Comparison of ENCODE assay signal across 8 cellular contexts in genomic region chr10:119686465-119687191, GRCh38. TPM values are rescaled to one million over a fixed set of nuclear protein-coding genes. Genes with fewer than 3 reads are reported as not detected.
DNase-seq lines count a peak whose midpoint lies in the region; ATAC-seq and TF ChIP-seq lines count a peak whose summit lies in the region.

No MANE protein-coding gene starts in this region.

- H3K27ac ChIP-seq in WERI-Rb-1: peak overlapping the region; percentile 58
- peak overlapping the region; percentile 81 to 82 for H3K27ac ChIP-seq in breast epithelium

- H3K9me3 ChIP-seq in WERI-Rb-1 (ENCODE audit: severe bottlenecking) (no peaks in the 10 kb centered on the region), breast epithelium (no peaks in the 10 kb centered on the region), iPS-18c (ENCODE audit: control insufficient read depth, insufficient read depth, low read length) (no peaks in the 10 kb centered on the region), skeletal muscle satellite cell (replicated peaks; ENCODE audit: low read length) (no peaks in the 10 kb centered on the region)

- peak overlapping the region; percentile 17 for H3K9ac ChIP-seq in skeletal muscle satellite cell (ENCODE audit: low read depth, low read length)

- ATAC-seq in HG02623 (IDR thresholded peaks at IDR 0.05; ENCODE audit: unreplicated experiment): peak; percentile 88

- intact Hi-C loops in breast epithelium (cut with DNase I; ENCODE audit: low total_unique reads): no loop called here

- H3K4me3 ChIP-seq in GM12864 (ENCODE audit: low read depth, low read length) (no peak overlapping the region), WERI-Rb-1 (ENCODE audit: low read depth, low read length) (peak overlapping the region; percentile 42), breast epithelium (peak overlapping the region; percentile 27 to 34 (median 28)), iPS-18c (ENCODE audit: insufficient read depth, low read depth, low read length) (peak overlapping the region; percentile 55), skeletal muscle satellite cell (ENCODE audit: low read length) (no peak overlapping the region)

- H3K4me2 ChIP-seq in skeletal muscle satellite cell (ENCODE audit: low read length): peak overlapping the region; percentile 64

- H3K36me3 ChIP-seq in WERI-Rb-1 (no peaks in the 10 kb centered on the region), breast epithelium (no peaks in the 10 kb centered on the region), skeletal muscle satellite cell (ENCODE audit: insufficient read depth, low read length) (no peaks in the 10 kb centered on the region)

- H3K4me1 ChIP-seq in breast epithelium: no peaks in the 10 kb centered on the region
- peaks cover 17% of the 10 kb centered on the region for H3K4me1 ChIP-seq in skeletal muscle satellite cell (ENCODE audit: control insufficient read depth, insufficient read depth, low read length)

- H3K27me3 ChIP-seq in WERI-Rb-1 (ENCODE audit: insufficient read depth, low read depth, severe bottlenecking) (no peaks in the 10 kb centered on the region), breast epithelium (no peaks in the 10 kb centered on the region), skeletal muscle satellite cell (ENCODE audit: control insufficient read depth, insufficient read depth, low read length) (no peaks in the 10 kb centered on the region)

- DNase-seq in GM12864 (ENCODE audit: low read depth) (no peak), NCI-H146 treated with DMSO at 0.1 percent for 48 hours (lab: John Stamatoyannopoulos, UW; ENCODE audit: unreplicated experiment) (peak; percentile 62), WERI-Rb-1 (peak; percentile 80), breast epithelium (ENCODE audit: low spot score in 2 of 2) (peak; percentile 65 to 76), 8988T (no peak)

- no peak for TF ChIP-seq POLR2A in breast epithelium (IDR thresholded peaks at IDR 0.05)

- TF ChIP-seq CTCF in GM12864 (IDR thresholded peaks at IDR 0.05; ENCODE audit: low read depth, low read length, missing control alignments): peak; percentile 93
- TF ChIP-seq CTCF in WERI-Rb-1 (IDR thresholded peaks at IDR 0.05; ENCODE audit: low read depth, low read length): peak; percentile 85
- peak; percentile 84 to 92 (median 88) for TF ChIP-seq CTCF in breast epithelium (IDR thresholded peaks at IDR 0.05)

RNA-seq across cellular contexts. Expression of gene BAG3, which starts 35.4 kb away (rescaled TPM):
- total RNA-seq in breast epithelium: 10 to 100 TPM; 17.1 to 29.9 (median 23.9) TPM
- 19.5 and 23.6 TPM in 2 replicates for total RNA-seq in skeletal muscle satellite cell (2012; rRNA removed)

RNA-seq across cellular contexts. Expression of gene INPP5F, which starts 39.2 kb away (rescaled TPM):
- 10 to 100 TPM; 13.1 to 15.1 (median 14.6) TPM for total RNA-seq in breast epithelium
- 9.1 and 12.0 TPM in 2 replicates for total RNA-seq in skeletal muscle satellite cell (2012; rRNA removed)

Comparison
In these comparisons a context has a peak if more than half of its experiments do, and no peak if none do; other contexts are left out.
1. DNase-seq: peak in NCI-H146 treated with DMSO at 0.1 percent for 48 hours (single experiment), WERI-Rb-1 (single experiment) and breast epithelium (2 of 2); none in GM12864 (single experiment) and 8988T (single experiment).
2. H3K4me3 ChIP-seq: peak in WERI-Rb-1 (single experiment), breast epithelium (3 of 3) and iPS-18c (single experiment); none in GM12864 (single experiment) and skeletal muscle satellite cell (single experiment).
3. Peak in every context shown above with its lines, with median percentiles within 50 percentile points of each other: CTCF ChIP-seq.